ENCODE assay signal across 1 cellular context in the genomic region with DNA sequence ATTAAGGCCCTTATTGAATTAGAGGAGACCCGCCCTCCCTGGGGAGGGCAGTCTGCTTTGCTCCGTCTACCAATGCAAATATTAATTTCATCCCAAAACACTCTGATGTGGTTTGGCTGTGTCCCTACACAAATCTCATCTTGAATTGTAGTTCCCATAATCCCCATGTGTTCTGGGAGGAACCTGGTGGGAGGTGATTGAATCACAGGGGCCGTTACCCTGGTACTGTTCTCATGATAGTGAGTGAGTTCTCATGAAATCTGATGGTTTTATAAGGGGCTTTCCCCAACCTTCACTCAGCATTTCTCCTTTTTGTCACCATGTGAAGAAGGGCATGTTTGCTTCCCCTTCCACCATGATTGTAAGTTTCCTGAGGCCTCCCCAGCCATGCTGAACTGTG. TPM values are rescaled to one million over a fixed set of nuclear protein-coding genes. Genes with fewer than 3 reads are reported as not detected.
"Had no signal": no experiment of that assay in that cellular context is flagged by ENCODE, and none has a peak within 500 bp of the region (broad histone marks: within the 10 kb centered on the region; RNA-seq: fewer than 3 reads in every experiment).

No MANE protein-coding gene starts in this region.

RNA-seq across cellular contexts. Expression of a gene that starts 7.3 kb away (rescaled TPM):
- total RNA-seq: SK-MEL-5 had no signal
